Comparison of ENCODE assay signal across 16 cellular contexts in genomic region chr6:170346649-170347048, GRCh38. TPM values are rescaled to one million over a fixed set of nuclear protein-coding genes. Genes with fewer than 3 reads are reported as not detected.
DNase-seq lines count a peak whose midpoint lies in the region; ATAC-seq and TF ChIP-seq lines count a peak whose summit lies in the region.
"Had no signal": no experiment of that assay in that cellular context is flagged by ENCODE, and none has a peak within 500 bp of the region (broad histone marks: within the 10 kb centered on the region; RNA-seq: fewer than 3 reads in every experiment).

No MANE protein-coding gene starts in this region.

- no peak for TF ChIP-seq POLR2A in Peyer's patch (IDR thresholded peaks at IDR 0.05)

- peaks cover 14% of the 10 kb centered on the region for H3K9me3 Mint-ChIP-seq in activated CD4-positive, alpha-beta T cell treated with anti-CD3 and anti-CD28 coated beads, Interleukin-2, amount 10 ng/mL, durations not matched to agents 7 days and 5 days
- H3K9me3 Mint-ChIP-seq in activated naive CD8-positive, alpha-beta T cell treated with anti-CD3 and anti-CD28 coated beads, Interleukin-2, amount 10 ng/mL, durations not matched to agents 7 days and 5 days = peaks cover 11% of the 10 kb centered on the region

- TF ChIP-seq CTCF in Peyer's patch (IDR thresholded peaks at IDR 0.05) = no peak

- H3K4me1 Mint-ChIP-seq in activated CD4-positive, alpha-beta T cell treated with anti-CD3 and anti-CD28 coated beads, Interleukin-2, amount 10 ng/mL, durations not matched to agents 7 days and 5 days = peaks cover 44% of the 10 kb centered on the region
- peaks cover 26% of the 10 kb centered on the region for H3K4me1 Mint-ChIP-seq in activated naive CD8-positive, alpha-beta T cell treated with anti-CD3 and anti-CD28 coated beads, Interleukin-2, amount 10 ng/mL, durations not matched to agents 7 days and 5 days

- no peak overlapping the region for H3K4me3 ChIP-seq in Peyer's patch
- H3K4me3 ChIP-seq: GM23338 had no signal

- H3K27me3 Mint-ChIP-seq in activated CD4-positive, alpha-beta T cell treated with anti-CD3 and anti-CD28 coated beads, Interleukin-2, amount 10 ng/mL, durations not matched to agents 7 days and 5 days = no peaks in the 10 kb centered on the region
- no peaks in the 10 kb centered on the region for H3K27me3 Mint-ChIP-seq in activated naive CD8-positive, alpha-beta T cell treated with anti-CD3 and anti-CD28 coated beads, Interleukin-2, amount 10 ng/mL, durations not matched to agents 7 days and 5 days

- no peak overlapping the region for H3K27ac ChIP-seq in Peyer's patch

- H3K9me3 ChIP-seq in Peyer's patch = no peaks in the 10 kb centered on the region

- DNase-seq in activated CD4-positive, alpha-beta T cell treated with anti-CD3 and anti-CD28 coated beads, Interleukin-2, amount 10 ng/mL, durations not matched to agents 7 days and 5 days = no peak
- no peak for DNase-seq in activated CD4-positive, alpha-beta T cell treated with anti-CD3 and anti-CD28 coated beads for 48 hours
- DNase-seq in activated naive CD8-positive, alpha-beta T cell treated with anti-CD3 and anti-CD28 coated beads, Interleukin-2, amount 10 ng/mL, durations not matched to agents 7 days and 5 days = no peak
- DNase-seq in NK-92 (lab: John Stamatoyannopoulos, UW; ENCODE audit: unreplicated experiment) (no peak), Peyer's patch (no peak)
- DNase-seq: COR-L47, KBM-7, NCI-H1048, NCI-H345, NCI-H69 had no signal

- POLR2A ChIA-PET in activated CD4-positive, alpha-beta T cell treated with anti-CD3 and anti-CD28 coated beads, Interleukin-2, amount 10 ng/mL, durations not matched to agents 7 days and 5 days (lab: Charles Lee) = no interaction called here
- POLR2A ChIA-PET in activated naive CD8-positive, alpha-beta T cell treated with anti-CD3 and anti-CD28 coated beads, Interleukin-2, amount 10 ng/mL, durations not matched to agents 7 days and 5 days (lab: Charles Lee) = no interaction called here

- H3K36me3 Mint-ChIP-seq in activated CD4-positive, alpha-beta T cell treated with anti-CD3 and anti-CD28 coated beads, Interleukin-2, amount 10 ng/mL, durations not matched to agents 7 days and 5 days (ENCODE audit: low read depth) = peaks cover 59% of the 10 kb centered on the region
- peaks cover 50% of the 10 kb centered on the region for H3K36me3 Mint-ChIP-seq in activated naive CD8-positive, alpha-beta T cell treated with anti-CD3 and anti-CD28 coated beads, Interleukin-2, amount 10 ng/mL, durations not matched to agents 7 days and 5 days

- CTCF ChIA-PET in activated CD4-positive, alpha-beta T cell treated with anti-CD3 and anti-CD28 coated beads, Interleukin-2, amount 10 ng/mL, durations not matched to agents 7 days and 5 days (lab: Charles Lee) = no interaction called here

- H3K4me3 Mint-ChIP-seq in activated CD4-positive, alpha-beta T cell treated with anti-CD3 and anti-CD28 coated beads, Interleukin-2, amount 10 ng/mL, durations not matched to agents 7 days and 5 days = peak overlapping the region; percentile 14
- peak overlapping the region; percentile 35 for H3K4me3 Mint-ChIP-seq in activated naive CD8-positive, alpha-beta T cell treated with anti-CD3 and anti-CD28 coated beads, Interleukin-2, amount 10 ng/mL, durations not matched to agents 7 days and 5 days
- H3K4me3 Mint-ChIP-seq: CD14-positive monocyte, GM23338 had no signal

- no peaks in the 10 kb centered on the region for H3K4me1 ChIP-seq in Peyer's patch

- H3K27me3 ChIP-seq in Peyer's patch = no peaks in the 10 kb centered on the region

- peak overlapping the region; percentile 76 for H3K27ac Mint-ChIP-seq in activated CD4-positive, alpha-beta T cell treated with anti-CD3 and anti-CD28 coated beads, Interleukin-2, amount 10 ng/mL, durations not matched to agents 7 days and 5 days
- no peak overlapping the region for H3K27ac Mint-ChIP-seq in activated naive CD8-positive, alpha-beta T cell treated with anti-CD3 and anti-CD28 coated beads, Interleukin-2, amount 10 ng/mL, durations not matched to agents 7 days and 5 days
- H3K27ac Mint-ChIP-seq: GM23338 had no signal

- ATAC-seq in GM18511 (IDR thresholded peaks at IDR 0.05; ENCODE audit: unreplicated experiment) (peak; percentile 12), HG03354 (IDR thresholded peaks at IDR 0.05; ENCODE audit: poor library complexity, severe bottlenecking, unreplicated experiment) (peak; percentile 2), GM19328 (IDR thresholded peaks at IDR 0.05; ENCODE audit: unreplicated experiment) (no peak)
- no peak for ATAC-seq in activated naive CD8-positive, alpha-beta T cell treated with anti-CD3 and anti-CD28 coated beads, Interleukin-2, amount 10 ng/mL, durations not matched to agents 7 days and 5 days (ENCODE audit: low read depth)
- ATAC-seq: GM23338, PC-3 had no signal

- H3K36me3 ChIP-seq in Peyer's patch = peaks cover 0 to 37% (median 3%) of the 10 kb centered on the region in 3 donors

RNA-seq across cellular contexts. Expression of gene FAM120B, which starts 40.1 kb away (rescaled TPM):
- total RNA-seq in activated CD4-positive, alpha-beta T cell treated with anti-CD3 and anti-CD28 coated beads, Interleukin-2, amount 10 ng/mL, durations not matched to agents 7 days and 5 days = 10 to 100 TPM; 29.8 to 33.0 TPM
- total RNA-seq in activated naive CD8-positive, alpha-beta T cell treated with anti-CD3 and anti-CD28 coated beads, Interleukin-2, amount 10 ng/mL, durations not matched to agents 7 days and 5 days = 10 to 100 TPM; 34.9 to 35.8 TPM
- 10 to 100 TPM; 22.1 to 50.3 (median 38.1) TPM for total RNA-seq in Peyer's patch

RNA-seq across cellular contexts. Expression of gene DLL1, which starts 55.8 kb away (rescaled TPM):
- under 1 TPM; 0.55 to 0.58 TPM for total RNA-seq in activated CD4-positive, alpha-beta T cell treated with anti-CD3 and anti-CD28 coated beads, Interleukin-2, amount 10 ng/mL, durations not matched to agents 7 days and 5 days
- 10 to 100 TPM; 15.2 to 15.8 TPM for total RNA-seq in activated naive CD8-positive, alpha-beta T cell treated with anti-CD3 and anti-CD28 coated beads, Interleukin-2, amount 10 ng/mL, durations not matched to agents 7 days and 5 days
- 10 to 100 TPM; 16.3 to 89.1 (median 32.3) TPM for total RNA-seq in Peyer's patch

Comparison
In these comparisons a context has a peak if more than half of its experiments do, and no peak if none do; other contexts are left out.
1. ATAC-seq: peak in GM18511 (single experiment) and HG03354 (single experiment); none in activated naive CD8-positive, alpha-beta T cell treated with anti-CD3 and anti-CD28 coated beads, Interleukin-2, amount 10 ng/mL, durations not matched to agents 7 days and 5 days (single experiment) and GM19328 (single experiment).
2. RNA of gene DLL1, which starts 55.8 kb away (total RNA-seq): 16.3 to 89.1 TPM in Peyer's patch and 15.2 to 15.8 TPM in activated naive CD8-positive, alpha-beta T cell treated with anti-CD3 and anti-CD28 coated beads, Interleukin-2, amount 10 ng/mL, durations not matched to agents 7 days and 5 days; 0.55 to 0.58 TPM in activated CD4-positive, alpha-beta T cell treated with anti-CD3 and anti-CD28 coated beads, Interleukin-2, amount 10 ng/mL, durations not matched to agents 7 days and 5 days; every median in the first group is over 10 times any median in the second.